ENCODE assay signal across 9 cellular contexts in genomic region chr11:95922099-95922498, GRCh38. TPM values are rescaled to one million over a fixed set of nuclear protein-coding genes. Genes with fewer than 3 reads are reported as not detected.
A peak's percentile ranks its signal among the peaks of the same experiment; 100 is the strongest.
DNase-seq lines count a peak whose midpoint lies in the region; ATAC-seq, FAIRE-seq and TF ChIP-seq lines count a peak whose summit lies in the region.
"Had no signal": no experiment of that assay in that cellular context is flagged by ENCODE, and none has a peak within 500 bp of the region (broad histone marks: within the 10 kb centered on the region; RNA-seq: fewer than 3 reads in every experiment).

No MANE protein-coding gene starts in this region.

- no peak for TF ChIP-seq CTCF in coronary artery (IDR thresholded peaks at IDR 0.05)
- TF ChIP-seq CTCF in neural crest cell (conservative IDR thresholded peaks at IDR 0.05), result no peak
- TF ChIP-seq CTCF in GM20000 (IDR thresholded peaks at IDR 0.05; ENCODE audit: extremely low read depth, missing control alignments), result no peak

- peak overlapping the region; percentile 89 for H3K4me3 ChIP-seq in coronary artery

- no peaks in the 10 kb centered on the region for H3K9me3 Mint-ChIP-seq in neural crest cell

- no peak overlapping the region for H3K27ac ChIP-seq in coronary artery

- no peak overlapping the region for H3K27ac Mint-ChIP-seq in neural crest cell (ENCODE audit: unreplicated experiment)

- no peak for ATAC-seq in activated CD4-positive, CD25-positive, alpha-beta regulatory T cell treated with anti-CD3 and anti-CD28 coated beads, Interleukin-2, amount 50 U/mL, for 24 hours
- ATAC-seq in GM18520 (IDR thresholded peaks at IDR 0.05; ENCODE audit: unreplicated experiment), result no peak

- no peak for FAIRE-seq in H54 (lab: Jason Lieb, UNC)

- H3K27me3 Mint-ChIP-seq in neural crest cell (ENCODE audit: low read depth), result no peaks in the 10 kb centered on the region

- in situ Hi-C loops in G401 (cut with HindIII; ENCODE audit: low sequenced_read_pairs), result no loop called here

- H3K4me1 Mint-ChIP-seq in neural crest cell, result peaks cover 37% of the 10 kb centered on the region

- TF ChIP-seq POLR2A in H54 (IDR thresholded peaks at IDR 0.05; ENCODE audit: low read depth, low read length), result no peak

- H3K36me3 Mint-ChIP-seq in neural crest cell (ENCODE audit: low read depth), result no peaks in the 10 kb centered on the region

- DNase-seq in G401 (ENCODE audit: low spot score), result peak; percentile 49
- peak; percentile 39 for DNase-seq in NCI-H69 (lab: John Stamatoyannopoulos, UW)
- no peak for DNase-seq in coronary artery (ENCODE audit: low spot score)
- DNase-seq in neural crest cell (ENCODE audit: low read depth, low spot score), result no peak
- DNase-seq in H54 (ENCODE audit: insufficient read length, low spot score), result no peak
- DNase-seq in GM20000 (ENCODE audit: low spot score), result no peak
- DNase-seq: retina had no signal

- peak overlapping the region; percentile 73 for H3K4me3 Mint-ChIP-seq in neural crest cell

RNA-seq across cellular contexts. Expression of gene MTMR2, which starts 1.8 kb away (rescaled TPM):
- 18.8 and 23.5 TPM in 2 replicates for total RNA-seq in G401 (2014; rRNA removed; shearing (Covaris generic))
- 49.9 and 50.0 TPM in 2 replicates for total RNA-seq in neural crest cell

Comparison
In these comparisons a context has a peak if more than half of its experiments do, and no peak if none do; other contexts are left out.
1. DNase-seq: peak in G401 (single experiment) and NCI-H69 (single experiment); none in coronary artery (single experiment), neural crest cell (single experiment), H54 (single experiment) and GM20000 (single experiment).